13 cellular contexts compared by ENCODE assay signal in genomic region chr11:3042496-3043314, GRCh38. TPM values are rescaled to one million over a fixed set of nuclear protein-coding genes. Genes with fewer than 3 reads are reported as not detected.
A peak's percentile ranks its signal among the peaks of the same experiment; 100 is the strongest.
DNase-seq lines count a peak whose midpoint lies in the region; ATAC-seq and TF ChIP-seq lines count a peak whose summit lies in the region.
"Had no signal": no experiment of that assay in that cellular context is flagged by ENCODE, and none has a peak within 500 bp of the region (broad histone marks: within the 10 kb centered on the region; RNA-seq: fewer than 3 reads in every experiment).

No MANE protein-coding gene starts in this region.

- CTCF ChIA-PET in CD4-positive, alpha-beta T cell (lab: Charles Lee) = no interaction called here

- H3K27me3 ChIP-seq in CD4-positive, alpha-beta T cell (ENCODE audit: control insufficient read depth, insufficient read depth, low read length) = no peaks in the 10 kb centered on the region
- no peaks in the 10 kb centered on the region for H3K27me3 ChIP-seq in gastrocnemius medialis

- TF ChIP-seq CTCF in CD4-positive, alpha-beta T cell (IDR thresholded peaks at IDR 0.05) = no peak
- TF ChIP-seq CTCF in gastrocnemius medialis (IDR thresholded peaks at IDR 0.05 in 4 of 5, conservative IDR thresholded peaks at IDR 0.05 in 1 of 5) = no peak

- ATAC-seq in CD4-positive, alpha-beta T cell (ENCODE audit: poor library complexity) = no peak
- no peak for ATAC-seq in activated T-helper 17 cell treated with anti-CD3 and anti-CD28 coated beads, Interleukin-2, amount 50 U/mL, for 72 hours (replicated peaks)
- peak; percentile 54 to 64 for ATAC-seq in left cardiac atrium
- ATAC-seq in gastrocnemius medialis = peak; percentile 66 to 71
- ATAC-seq in HG02588 (IDR thresholded peaks at IDR 0.05; ENCODE audit: unreplicated experiment) = no peak
- no peak for ATAC-seq in HG03039 (IDR thresholded peaks at IDR 0.05; ENCODE audit: unreplicated experiment)
- ATAC-seq in GM18511 (IDR thresholded peaks at IDR 0.05; ENCODE audit: unreplicated experiment) = no peak

- no peaks in the 10 kb centered on the region for H3K9me3 ChIP-seq in CD4-positive, alpha-beta T cell (ENCODE audit: control insufficient read depth, low read length)
- H3K9me3 ChIP-seq in gastrocnemius medialis = no peaks in the 10 kb centered on the region

- no peaks in the 10 kb centered on the region for H3K27me3 Mint-ChIP-seq in CD4-positive, alpha-beta T cell
- no peaks in the 10 kb centered on the region for H3K27me3 Mint-ChIP-seq in activated T-helper 17 cell treated with anti-CD3 and anti-CD28 coated beads, Interleukin-2, amount 50 U/mL, for 72 hours
- H3K27me3 Mint-ChIP-seq: activated CD4-positive, alpha-beta memory T cell treated with anti-CD3 and anti-CD28 coated beads for 36 hours; activated naive CD8-positive, alpha-beta T cell treated with anti-CD3 and anti-CD28 coated beads, Interleukin-2, amount 10 ng/mL, durations not matched to agents 7 days and 5 days had no signal

- POLR2A ChIA-PET in CD4-positive, alpha-beta T cell (lab: Charles Lee) = interaction anchor here (0.6 kb wide), 1 partner anchor 19 kb away, joined by 4 read pairs; no protein-coding TSS in a partner anchor

- no peak for DNase-seq in CD4-positive, alpha-beta T cell
- DNase-seq in left cardiac atrium (peak; percentile 22), gastrocnemius medialis (peak; percentile 82 to 91), activated gamma-delta T cell treated with Interleukin-2 at 50 U/mL for 16 hours (no peak)
- DNase-seq: activated CD4-positive, alpha-beta memory T cell treated with anti-CD3 and anti-CD28 coated beads for 36 hours; activated naive CD8-positive, alpha-beta T cell treated with anti-CD3 and anti-CD28 coated beads, Interleukin-2, amount 10 ng/mL, durations not matched to agents 7 days and 5 days; DND-41; NCI-H2107 had no signal

- H3K36me3 ChIP-seq in gastrocnemius medialis = peaks cover 0 to 34% of the 10 kb centered on the region in 2 donors

- no peak overlapping the region for H3K27ac ChIP-seq in CD4-positive, alpha-beta T cell (ENCODE audit: low read depth, low read length)
- H3K27ac ChIP-seq in gastrocnemius medialis = peak overlapping the region; percentile 92 to 99 (median 98)

- H3K27ac Mint-ChIP-seq in CD4-positive, alpha-beta T cell = peak overlapping the region; percentile 56
- peak overlapping the region; percentile 80 for H3K27ac Mint-ChIP-seq in activated T-helper 17 cell treated with anti-CD3 and anti-CD28 coated beads, Interleukin-2, amount 50 U/mL, for 72 hours
- H3K27ac Mint-ChIP-seq: activated CD4-positive, alpha-beta memory T cell treated with anti-CD3 and anti-CD28 coated beads for 36 hours; activated naive CD8-positive, alpha-beta T cell treated with anti-CD3 and anti-CD28 coated beads, Interleukin-2, amount 10 ng/mL, durations not matched to agents 7 days and 5 days; T-helper 1 cell treated with Interleukin-12 subunit alpha and Interleukin-12 subunit beta and Interleukin-4 antibody, amounts not matched to agents 30 μg/mL and 1 μg/mL, for 36 hours had no signal

- H3K4me3 ChIP-seq in gastrocnemius medialis = peak overlapping the region in 1 of 4 donors; percentile 33

- H3K4me1 Mint-ChIP-seq in CD4-positive, alpha-beta T cell (ENCODE audit: low read depth) = peaks cover 6% of the 10 kb centered on the region
- H3K4me1 Mint-ChIP-seq in activated T-helper 17 cell treated with anti-CD3 and anti-CD28 coated beads, Interleukin-2, amount 50 U/mL, for 72 hours = peaks cover 7% of the 10 kb centered on the region

- intact Hi-C loops in CD4-positive, alpha-beta T cell (cut with DNase I, micrococcal nuclease) = no loop called here
- intact Hi-C loops in left cardiac atrium (cut with DNase I) (no loop called here), gastrocnemius medialis (cut with DNase I; ENCODE audit: low total_unique reads) (loop anchor here (1.0 to 10.0 kb wide), 4 partner anchors 15 to 650 kb away; partner anchors contain the start of genes ART1, ART5 and CARS1)

- no peak overlapping the region for H3K4me3 Mint-ChIP-seq in CD4-positive, alpha-beta T cell
- no peak overlapping the region for H3K4me3 Mint-ChIP-seq in activated T-helper 17 cell treated with anti-CD3 and anti-CD28 coated beads, Interleukin-2, amount 50 U/mL, for 72 hours
- H3K4me3 Mint-ChIP-seq: activated CD4-positive, alpha-beta memory T cell treated with anti-CD3 and anti-CD28 coated beads for 36 hours; activated naive CD8-positive, alpha-beta T cell treated with anti-CD3 and anti-CD28 coated beads, Interleukin-2, amount 10 ng/mL, durations not matched to agents 7 days and 5 days; T-helper 1 cell treated with Interleukin-12 subunit alpha and Interleukin-12 subunit beta and Interleukin-4 antibody, amounts not matched to agents 30 μg/mL and 1 μg/mL, for 36 hours had no signal

- in situ Hi-C loops in gastrocnemius medialis (cut with MboI; ENCODE audit: low sequenced_read_pairs in 4 of 4) = loop anchor here in 2 of 4 donors (5.0 kb wide), 1 partner anchor 50 kb away; no protein-coding TSS in a partner anchor

- H3K36me3 Mint-ChIP-seq in CD4-positive, alpha-beta T cell (ENCODE audit: low read depth) = peaks cover 60% of the 10 kb centered on the region
- peaks cover 97% of the 10 kb centered on the region for H3K36me3 Mint-ChIP-seq in activated T-helper 17 cell treated with anti-CD3 and anti-CD28 coated beads, Interleukin-2, amount 50 U/mL, for 72 hours (ENCODE audit: low read depth)

- H3K4me1 ChIP-seq in gastrocnemius medialis = peaks cover 49 to 55% of the 10 kb centered on the region in 2 donors

- H3K9me3 Mint-ChIP-seq in CD4-positive, alpha-beta T cell = no peaks in the 10 kb centered on the region
- H3K9me3 Mint-ChIP-seq in activated T-helper 17 cell treated with anti-CD3 and anti-CD28 coated beads, Interleukin-2, amount 50 U/mL, for 72 hours = no peaks in the 10 kb centered on the region
- H3K9me3 Mint-ChIP-seq: activated CD4-positive, alpha-beta memory T cell treated with anti-CD3 and anti-CD28 coated beads for 36 hours; activated naive CD8-positive, alpha-beta T cell treated with anti-CD3 and anti-CD28 coated beads, Interleukin-2, amount 10 ng/mL, durations not matched to agents 7 days and 5 days; T-helper 1 cell treated with Interleukin-12 subunit alpha and Interleukin-12 subunit beta and Interleukin-4 antibody, amounts not matched to agents 30 μg/mL and 1 μg/mL, for 36 hours had no signal

- peak; percentile 69 to 71 for TF ChIP-seq POLR2A in gastrocnemius medialis (IDR thresholded peaks at IDR 0.05)

RNA-seq across cellular contexts. Expression of gene CARS1, which starts 14.5 kb away (rescaled TPM):
- total RNA-seq in CD4-positive, alpha-beta T cell = 10 to 100 TPM; 24.1 to 25.2 TPM
- total RNA-seq in activated T-helper 17 cell treated with anti-CD3 and anti-CD28 coated beads, Interleukin-2, amount 50 U/mL, for 72 hours = 10 to 100 TPM; 81.4 to 84.9 TPM
- total RNA-seq in left cardiac atrium = 10 to 100 TPM; 16.8 to 28.7 TPM
- 10 to 100 TPM; 31.5 to 46.5 (median 34.7) TPM for total RNA-seq in gastrocnemius medialis

RNA-seq across cellular contexts. Expression of gene NAP1L4, which starts 50.6 kb away (rescaled TPM):
- total RNA-seq in CD4-positive, alpha-beta T cell = 100 to 1,000 TPM; 262 to 285 TPM
- total RNA-seq in activated T-helper 17 cell treated with anti-CD3 and anti-CD28 coated beads, Interleukin-2, amount 50 U/mL, for 72 hours = 100 to 1,000 TPM; 301 to 344 TPM
- 100 to 1,000 TPM; 125 to 144 TPM for total RNA-seq in left cardiac atrium
- total RNA-seq in gastrocnemius medialis = 100 to 1,000 TPM in 3 of 4 donors, 10 to 100 TPM in 1; 86.4 to 123 (median 111) TPM

Comparison
In these comparisons a context has a peak if more than half of its experiments do, and no peak if none do; other contexts are left out.
1. ATAC-seq: peak in left cardiac atrium (2 of 2) and gastrocnemius medialis (2 of 2); none in CD4-positive, alpha-beta T cell (single experiment), activated T-helper 17 cell treated with anti-CD3 and anti-CD28 coated beads, Interleukin-2, amount 50 U/mL, for 72 hours (single experiment), HG02588 (single experiment), HG03039 (single experiment) and GM18511 (single experiment).
2. DNase-seq: peak in left cardiac atrium (single experiment) and gastrocnemius medialis (2 of 2); none in CD4-positive, alpha-beta T cell (0 of 10) and activated gamma-delta T cell treated with Interleukin-2 at 50 U/mL for 16 hours (single experiment).